In the genomic region with DNA sequence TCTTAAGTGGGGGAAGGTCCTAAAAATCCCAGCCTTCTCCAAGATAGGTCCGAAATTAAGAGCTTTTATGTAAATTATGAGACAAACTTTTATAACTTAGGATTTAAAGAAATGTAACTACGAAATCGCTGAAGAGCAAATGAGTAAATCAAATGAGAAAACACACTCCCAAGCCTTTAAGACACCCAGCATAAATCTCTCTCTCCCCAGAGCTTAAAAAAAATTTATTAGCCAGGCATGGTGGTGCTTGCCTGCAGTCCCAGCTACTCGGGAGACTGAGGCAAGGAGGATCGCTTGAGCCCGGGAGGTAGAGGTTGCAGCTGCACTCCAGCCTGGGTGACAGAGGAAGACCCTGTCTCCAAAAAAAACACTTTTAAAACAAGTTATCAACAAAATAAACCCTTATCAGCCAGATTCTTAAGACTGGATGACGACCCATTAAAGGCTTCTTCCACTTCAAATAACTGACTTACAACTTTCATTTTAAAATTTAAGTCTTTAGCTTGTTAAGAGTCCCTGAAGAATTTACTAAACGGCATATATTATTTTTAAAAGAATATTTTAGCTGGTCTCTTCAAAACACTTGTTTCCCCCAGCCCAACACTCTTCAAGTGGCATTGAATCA, we compare ENCODE assay signal across 9 cellular contexts. TPM values are rescaled to one million over a fixed set of nuclear protein-coding genes. Genes with fewer than 3 reads are reported as not detected.
DNase-seq lines count a peak whose midpoint lies in the region; ATAC-seq and TF ChIP-seq lines count a peak whose summit lies in the region.
"Had no signal": no experiment of that assay in that cellular context is flagged by ENCODE, and none has a peak within 500 bp of the region (broad histone marks: within the 10 kb centered on the region; RNA-seq: fewer than 3 reads in every experiment).

No MANE protein-coding gene starts in this region.

- no peak overlapping the region for H3K23ac ChIP-seq in H9 (ENCODE audit: insufficient read length, low read depth, low read length)

- ATAC-seq in T-helper 17 cell (no peak), HG03342 (IDR thresholded peaks at IDR 0.05; ENCODE audit: unreplicated experiment) (no peak)

- peaks cover 0 to 6% (median 0%) of the 10 kb centered on the region in 4 donors for H3K36me3 ChIP-seq in sigmoid colon
- H3K36me3 ChIP-seq in SJCRH30: peaks cover 35% of the 10 kb centered on the region

- DNase-seq in H9 (peak; percentile 23), T-helper 17 cell (no peak), fibroblast of villous mesenchyme (ENCODE audit: low read depth) (peak; percentile 56), sigmoid colon (no peak), epidermal melanocyte (ENCODE audit: insufficient read length, low spot score) (no peak), HPDE6-E6E7 (ENCODE audit: extremely low spot score) (no peak), SJCRH30 (no peak)

- H3K27me3 ChIP-seq in H9 (ENCODE audit: insufficient read depth, low read length) (no peaks in the 10 kb centered on the region), sigmoid colon (no peaks in the 10 kb centered on the region), SJCRH30 (no peaks in the 10 kb centered on the region)
- H3K27me3 ChIP-seq: SJSA1 had no signal

- intact Hi-C loops in sigmoid colon (cut with DNase I): no loop called here

- H2BK120ac ChIP-seq in H9 (ENCODE audit: low read depth, low read length, poor library complexity, severe bottlenecking): no peak overlapping the region

- TF ChIP-seq EP300 in sigmoid colon (IDR thresholded peaks at IDR 0.05): no peak

- no peak for TF ChIP-seq POLR2A in sigmoid colon (IDR thresholded peaks at IDR 0.05)

- no peak overlapping the region for H4K5ac ChIP-seq in H9 (ENCODE audit: insufficient read length, low read depth, low read length)

- peaks cover 70% of the 10 kb centered on the region; the same call in 1 of the 2 replicates for H3K79me2 ChIP-seq in H9 (ENCODE audit: insufficient read depth, low read length)

- no peak overlapping the region for H3K9ac ChIP-seq in H9 (ENCODE audit: extremely low read depth, insufficient read length, low read length)

- peaks cover 8% of the 10 kb centered on the region for H3K23me2 ChIP-seq in H9 (ENCODE audit: insufficient read length, low read depth, low read length, poor library complexity, severe bottlenecking)

- H3K4me3 ChIP-seq in fibroblast of villous mesenchyme (ENCODE audit: low read depth, low read length): peak overlapping the region; percentile 44
- peak overlapping the region; percentile 7 to 32 (median 18) for H3K4me3 ChIP-seq in sigmoid colon
- no peak overlapping the region for H3K4me3 ChIP-seq in SJCRH30
- H3K4me3 ChIP-seq: SJSA1 had no signal

- no peak overlapping the region for H4K8ac ChIP-seq in H9 (replicated peaks; ENCODE audit: insufficient read length, low read depth, low read length)

- no peak overlapping the region for H3K14ac ChIP-seq in H9 (ENCODE audit: insufficient read depth, low read length)

- H3K4me3 Mint-ChIP-seq in H9: peak overlapping the region; percentile 99 to 100
- H3K4me3 Mint-ChIP-seq in T-helper 17 cell: peak overlapping the region; percentile 98

- no peak overlapping the region for H2BK20ac ChIP-seq in H9 (ENCODE audit: low read depth, low read length, poor library complexity, severe bottlenecking)

- H2BK15ac ChIP-seq in H9 (ENCODE audit: low read depth, low read length): no peak overlapping the region

- H3K27ac Mint-ChIP-seq in H9 (peak overlapping the region in 2 of 3 experiments; percentile 71 to 73; a peak in 3 of 7 replicates), T-helper 17 cell (peak overlapping the region; percentile 99)

- H2AFZ ChIP-seq in H9 (ENCODE audit: low read length): no peak overlapping the region

- H2BK5ac ChIP-seq in H9 (ENCODE audit: insufficient read length, low read length): no peak overlapping the region

- H4K20me1 ChIP-seq in H9 (ENCODE audit: control insufficient read depth, insufficient read depth, insufficient read length): no peaks in the 10 kb centered on the region

- H3K36me3 Mint-ChIP-seq in H9 (ENCODE audit: insufficient read depth in 1 of 3, low read depth in 3 of 3) (peaks cover 37 to 58% (median 56%) of the 10 kb centered on the region in 3 experiments), T-helper 17 cell (ENCODE audit: low read depth) (no peaks in the 10 kb centered on the region)

- H3K9me3 Mint-ChIP-seq in H9: peaks cover 0 to 3% of the 10 kb centered on the region in 2 experiments; a peak in 2 of 5 replicates

- H2AK5ac ChIP-seq in H9 (ENCODE audit: insufficient read length, low read length): no peak overlapping the region

- H3K56ac ChIP-seq in H9 (ENCODE audit: insufficient read length, low read depth, low read length): no peak overlapping the region

- H2BK12ac ChIP-seq in H9 (ENCODE audit: insufficient read length, low read depth, low read length): no peak overlapping the region

- H3K4me1 Mint-ChIP-seq in H9: peaks cover 18 to 31% of the 10 kb centered on the region in 2 experiments
- H3K4me1 Mint-ChIP-seq in T-helper 17 cell: peaks cover 47% of the 10 kb centered on the region

- no peak overlapping the region for H3T11ph ChIP-seq in H9 (ENCODE audit: low read length)

- no CpG with 5 or more reads among the region's 8 CpGs for WGBS in H9 (ENCODE audit: extremely low coverage, insufficient read length, low lambda C conversion rate)
- 4 to 23% methylated on average over 8 of the region's 8 CpGs for WGBS in sigmoid colon, 2 donors

- H3K27me3 Mint-ChIP-seq in H9 (ENCODE audit: low read depth): no peaks in the 10 kb centered on the region
- no peaks in the 10 kb centered on the region for H3K27me3 Mint-ChIP-seq in T-helper 17 cell

- H3K4me2 ChIP-seq in H9 (ENCODE audit: insufficient read depth, insufficient read length, low read length): peak overlapping the region; percentile 14

- no peak overlapping the region for H3K4ac ChIP-seq in H9 (ENCODE audit: low read depth, low read length)

- H4K91ac ChIP-seq in H9 (ENCODE audit: insufficient read length, low read depth, low read length): no peak overlapping the region

- no peaks in the 10 kb centered on the region for H3K79me1 ChIP-seq in H9 (ENCODE audit: insufficient read depth, low read depth, low read length, poor library complexity, severe bottlenecking)

- H3K9me3 ChIP-seq in H9 (ENCODE audit: control insufficient read depth, low read depth, low read length): no peaks in the 10 kb centered on the region
- H3K9me3 ChIP-seq in T-helper 17 cell (ENCODE audit: control insufficient read depth, low read length, poor library complexity, severe bottlenecking): no peaks in the 10 kb centered on the region
- no peaks in the 10 kb centered on the region for H3K9me3 ChIP-seq in sigmoid colon
- no peaks in the 10 kb centered on the region for H3K9me3 ChIP-seq in SJCRH30 (replicated peaks)

- no peak overlapping the region for H3K18ac ChIP-seq in H9 (ENCODE audit: insufficient read length, low read depth, low read length)

- H3K4me1 ChIP-seq in H9 (ENCODE audit: insufficient read depth, low read length) (no peaks in the 10 kb centered on the region), sigmoid colon (peaks cover 0 to 72% (median 60%) of the 10 kb centered on the region in 4 donors), SJCRH30 (peaks cover 4% of the 10 kb centered on the region)

- no peak for TF ChIP-seq CTCF in H9 (conservative IDR thresholded peaks at IDR 0.05)
- TF ChIP-seq CTCF in fibroblast of villous mesenchyme (IDR thresholded peaks at IDR 0.05; ENCODE audit: insufficient read depth, low read depth, low read length): no peak
- no peak for TF ChIP-seq CTCF in sigmoid colon (IDR thresholded peaks at IDR 0.05)

- H3K27ac ChIP-seq in H9 (ENCODE audit: insufficient read length, low read depth, low read length): no peak overlapping the region
- H3K27ac ChIP-seq in sigmoid colon: peak overlapping the region; percentile 63 to 100 (median 98)
- no peak overlapping the region for H3K27ac ChIP-seq in SJCRH30

RNA-seq across cellular contexts. Expression of gene PTGES3, which starts 3.2 kb away (rescaled TPM):
- 435 and 449 TPM in 2 replicates for total RNA-seq in H9 (2021)
- total RNA-seq in T-helper 17 cell: 100 to 1,000 TPM; 124 to 127 TPM
- 62.5 and 96.7 TPM in 2 replicates for total RNA-seq in fibroblast of villous mesenchyme
- total RNA-seq in sigmoid colon: 100 to 1,000 TPM in 3 of 4 donors, 10 to 100 TPM in 1; 92.8 to 156 (median 120) TPM
- polyA plus RNA-seq in sigmoid colon: 100 to 1,000 TPM; 179 to 209 (median 185) TPM
- 238 and 251 TPM in 2 replicates for total RNA-seq in SJCRH30 (2014; rRNA removed; shearing (Covaris generic))

RNA-seq across cellular contexts. Expression of gene ATP5F1B, which starts 39.1 kb away (rescaled TPM):
- total RNA-seq in H9 (2021) (927 and 936 TPM in 2 replicates), T-helper 17 cell (100 to 1,000 TPM; 297 to 299 TPM), fibroblast of villous mesenchyme (339 and 449 TPM in 2 replicates), sigmoid colon (100 to 1,000 TPM; 414 to 487 (median 449) TPM)
- polyA plus RNA-seq in sigmoid colon: 1,000 to 10,000 TPM in 2 of 3 donors, 100 to 1,000 TPM in 1; 899 to 1,730 (median 1,188) TPM
- 698 and 730 TPM in 2 replicates for total RNA-seq in SJCRH30 (2014; rRNA removed; shearing (Covaris generic))

RNA-seq across cellular contexts. Expression of gene NACA, which starts 40.2 kb away (rescaled TPM):
- 1,176 and 1,204 TPM in 2 replicates for total RNA-seq in H9 (2021)
- total RNA-seq in T-helper 17 cell: 1,000 to 10,000 TPM; 1,068 to 1,135 TPM
- 656 and 670 TPM in 2 replicates for total RNA-seq in fibroblast of villous mesenchyme
- total RNA-seq in sigmoid colon: 1,000 to 10,000 TPM; 1,056 to 1,536 (median 1,356) TPM
- 1,000 to 10,000 TPM; 1,639 to 2,405 (median 1,646) TPM for polyA plus RNA-seq in sigmoid colon
- total RNA-seq in SJCRH30 (2014; rRNA removed; shearing (Covaris generic)): 2,251 and 2,266 TPM in 2 replicates

RNA-seq across cellular contexts. Expression of gene BAZ2A, which starts 54.7 kb away (rescaled TPM):
- total RNA-seq in H9 (2021) (94.1 and 108 TPM in 2 replicates), T-helper 17 cell (100 to 1,000 TPM; 203 to 214 TPM), fibroblast of villous mesenchyme (44.8 and 57.9 TPM in 2 replicates), sigmoid colon (10 to 100 TPM; 39.6 to 91.1 (median 46.8) TPM)
- polyA plus RNA-seq in sigmoid colon: 10 to 100 TPM; 14.4 to 59.5 (median 25.4) TPM
- total RNA-seq in SJCRH30 (2014; rRNA removed; shearing (Covaris generic)): 34.2 and 42.9 TPM in 2 replicates

Comparison
In these comparisons a context has a peak if more than half of its experiments do, and no peak if none do; other contexts are left out.
1. DNase-seq: peak in H9 (single experiment) and fibroblast of villous mesenchyme (single experiment); none in T-helper 17 cell (0 of 3), sigmoid colon (single experiment), epidermal melanocyte (single experiment), HPDE6-E6E7 (single experiment) and SJCRH30 (0 of 2).
2. H3K27ac ChIP-seq: peak in sigmoid colon (4 of 4); none in H9 (single experiment) and SJCRH30 (single experiment).